Comparison of ENCODE assay signal across 16 cellular contexts in the genomic region with DNA sequence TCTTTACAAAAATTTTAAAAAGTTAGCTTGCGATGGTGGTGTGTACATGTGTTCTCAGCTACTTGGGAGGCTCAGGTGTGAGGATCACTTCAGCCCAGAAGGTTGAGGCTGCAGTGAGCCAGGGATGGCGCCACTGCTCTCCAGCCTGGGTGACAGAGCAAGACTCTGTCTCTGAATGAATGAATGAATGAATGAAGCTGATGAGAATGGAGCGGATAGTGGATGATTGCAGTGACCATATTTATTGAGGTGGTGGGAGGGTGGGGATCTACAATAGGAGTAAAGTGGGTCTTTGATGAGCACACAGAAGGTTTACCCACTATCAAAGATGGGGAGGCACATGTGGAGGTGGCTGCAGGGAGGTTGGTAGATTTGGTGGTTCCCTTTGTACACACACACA.
DNase-seq lines count a peak whose midpoint lies in the region; ATAC-seq, FAIRE-seq and TF ChIP-seq lines count a peak whose summit lies in the region.
"Had no signal": no experiment of that assay in that cellular context is flagged by ENCODE, and none has a peak within 500 bp of the region (broad histone marks: within the 10 kb centered on the region; RNA-seq: fewer than 3 reads in every experiment).

No MANE protein-coding gene starts in this region.

- no peak overlapping the region for H3K4me3 Mint-ChIP-seq in activated T-helper 17 cell treated with anti-CD3 and anti-CD28 coated beads, Interleukin-2, amount 50 U/mL, for 72 hours
- H3K4me3 Mint-ChIP-seq in memory B cell, result no peak overlapping the region
- H3K4me3 Mint-ChIP-seq in activated CD4-positive, alpha-beta memory T cell treated with anti-CD3 and anti-CD28 coated beads for 36 hours, result no peak overlapping the region
- H3K4me3 Mint-ChIP-seq: GM23338 had no signal

- TF ChIP-seq EP300 in A549 (IDR thresholded peaks at IDR 0.05) (no peak), gastroesophageal sphincter (IDR thresholded peaks at IDR 0.05) (no peak)

- H3K9me3 Mint-ChIP-seq in activated T-helper 17 cell treated with anti-CD3 and anti-CD28 coated beads, Interleukin-2, amount 50 U/mL, for 72 hours, result no peaks in the 10 kb centered on the region
- no peaks in the 10 kb centered on the region for H3K9me3 Mint-ChIP-seq in memory B cell
- H3K9me3 Mint-ChIP-seq in activated CD4-positive, alpha-beta memory T cell treated with anti-CD3 and anti-CD28 coated beads for 36 hours, result no peaks in the 10 kb centered on the region
- H3K9me3 Mint-ChIP-seq: GM23338 had no signal

- H3K27ac Mint-ChIP-seq in activated T-helper 17 cell treated with anti-CD3 and anti-CD28 coated beads, Interleukin-2, amount 50 U/mL, for 72 hours, result peak overlapping the region; percentile 29
- H3K27ac Mint-ChIP-seq in memory B cell, result peak overlapping the region; percentile 4
- H3K27ac Mint-ChIP-seq in activated CD4-positive, alpha-beta memory T cell treated with anti-CD3 and anti-CD28 coated beads for 36 hours, result no peak overlapping the region
- H3K27ac Mint-ChIP-seq: GM23338 had no signal

- H3K4me2 ChIP-seq in A549 (no peak overlapping the region), skeletal muscle satellite cell (ENCODE audit: low read length) (peak overlapping the region; percentile 37)
- H3K4me2 ChIP-seq: GM23338 had no signal

- H3K27me3 ChIP-seq in skeletal muscle satellite cell (ENCODE audit: control insufficient read depth, insufficient read depth, low read length), result no peaks in the 10 kb centered on the region
- no peaks in the 10 kb centered on the region for H3K27me3 ChIP-seq in gastroesophageal sphincter

- no peak for TF ChIP-seq RAD21 in A549 (conservative IDR thresholded peaks at IDR 0.05 in 1 of 2, IDR thresholded peaks at IDR 0.05 in 1 of 2)

- intact Hi-C loops in activated CD4-positive, alpha-beta memory T cell treated with anti-CD3 and anti-CD28 coated beads for 36 hours (cut with micrococcal nuclease), result no loop called here

- POLR2A ChIA-PET in A549 (lab: Yijun Ruan, JAX), result interaction anchor here (1.5 kb wide), 1 partner anchor 42 kb away, joined by 5 read pairs; no protein-coding TSS in a partner anchor
- POLR2A ChIA-PET in activated CD4-positive, alpha-beta memory T cell treated with anti-CD3 and anti-CD28 coated beads for 36 hours (lab: Charles Lee), result no interaction called here

- H3K36me3 ChIP-seq in skeletal muscle satellite cell (ENCODE audit: insufficient read depth, low read length) (no peaks in the 10 kb centered on the region), gastroesophageal sphincter (no peaks in the 10 kb centered on the region)

- in situ Hi-C loops in ACHN (cut with HindIII; ENCODE audit: low pct_ligation_motif_present, low pct_unique_long_range_greater_than_20kb, low sequenced_read_pairs), result no loop called here

- DNase-seq in A549 (ENCODE audit: low read depth in 1 of 2, low spot score in 1 of 2) (no peak), memory B cell (ENCODE audit: low spot score in 2 of 2) (no peak), ACHN (no peak)
- no peak for DNase-seq in activated CD4-positive, alpha-beta memory T cell treated with anti-CD3 and anti-CD28 coated beads for 36 hours
- no peak for DNase-seq in activated CD4-positive, alpha-beta T cell treated with anti-CD3 and anti-CD28 coated beads for 4 hours
- DNase-seq: C1 segment of cervical spinal cord, KG1, NCI-H1436, NCI-H2029 treated with DMSO at 0.1 percent for 48 hours, NCI-H2171 treated with DMSO at 0.1 percent for 48 hours, NCI-H774 had no signal

- FAIRE-seq in A549 (lab: Jason Lieb, UNC), result no peak

- CTCF ChIA-PET in A549 (lab: Yijun Ruan, JAX), result interaction anchor here (0.7 to 2.1 kb wide), 6 partner anchors 10 to 285 kb away, joined by 3 to 10 read pairs (median 4); no protein-coding TSS in a partner anchor
- CTCF ChIA-PET in activated CD4-positive, alpha-beta memory T cell treated with anti-CD3 and anti-CD28 coated beads for 36 hours (lab: Charles Lee), result interaction anchor here (1.0 kb wide), 1 partner anchor 14 kb away, joined by 3 read pairs; no protein-coding TSS in a partner anchor

- H3K36me3 Mint-ChIP-seq in activated T-helper 17 cell treated with anti-CD3 and anti-CD28 coated beads, Interleukin-2, amount 50 U/mL, for 72 hours (ENCODE audit: low read depth), result no peaks in the 10 kb centered on the region
- H3K36me3 Mint-ChIP-seq in memory B cell, result peaks cover 24% of the 10 kb centered on the region
- no peaks in the 10 kb centered on the region for H3K36me3 Mint-ChIP-seq in activated CD4-positive, alpha-beta memory T cell treated with anti-CD3 and anti-CD28 coated beads for 36 hours

- no peak overlapping the region for H3K4me3 ChIP-seq in A549
- no peak overlapping the region for H3K4me3 ChIP-seq in skeletal muscle satellite cell (ENCODE audit: low read length)
- H3K4me3 ChIP-seq in gastroesophageal sphincter, result no peak overlapping the region
- H3K4me3 ChIP-seq: GM23338 had no signal

- H3K9me3 ChIP-seq in A549 (no peaks in the 10 kb centered on the region), skeletal muscle satellite cell (replicated peaks; ENCODE audit: low read length) (no peaks in the 10 kb centered on the region), gastroesophageal sphincter (no peaks in the 10 kb centered on the region)

- no peaks in the 10 kb centered on the region for H3K27me3 Mint-ChIP-seq in activated T-helper 17 cell treated with anti-CD3 and anti-CD28 coated beads, Interleukin-2, amount 50 U/mL, for 72 hours
- no peaks in the 10 kb centered on the region for H3K27me3 Mint-ChIP-seq in memory B cell
- no peaks in the 10 kb centered on the region for H3K27me3 Mint-ChIP-seq in activated CD4-positive, alpha-beta memory T cell treated with anti-CD3 and anti-CD28 coated beads for 36 hours

- TF ChIP-seq POLR2A in A549 (IDR thresholded peaks at IDR 0.05; ENCODE audit: low read length) (no peak), gastroesophageal sphincter (IDR thresholded peaks at IDR 0.05) (no peak)

- no peak for TF ChIP-seq CTCF in A549 (IDR thresholded peaks at IDR 0.05)
- TF ChIP-seq CTCF in gastroesophageal sphincter (IDR thresholded peaks at IDR 0.05), result no peak

- peaks cover 21% of the 10 kb centered on the region for H3K4me1 ChIP-seq in A549
- peaks cover 19% of the 10 kb centered on the region for H3K4me1 ChIP-seq in skeletal muscle satellite cell (ENCODE audit: control insufficient read depth, insufficient read depth, low read length)
- peaks cover 0 to 10% (median 0%) of the 10 kb centered on the region in 3 donors for H3K4me1 ChIP-seq in gastroesophageal sphincter

- ATAC-seq in A549 (no peak), memory B cell (ENCODE audit: low read depth) (no peak), gastroesophageal sphincter (no peak)
- no peak for ATAC-seq in activated T-helper 17 cell treated with anti-CD3 and anti-CD28 coated beads, Interleukin-2, amount 50 U/mL, for 72 hours (replicated peaks)
- ATAC-seq: GM23338, HCT116 had no signal

- H3K27ac ChIP-seq in A549 (peak overlapping the region; percentile 51 to 78; a peak in 5 of 6 replicates), gastroesophageal sphincter (no peak overlapping the region)

- H3K9ac ChIP-seq in skeletal muscle satellite cell (ENCODE audit: low read depth, low read length), result peak overlapping the region; percentile 59

- peaks cover 14% of the 10 kb centered on the region for H3K4me1 Mint-ChIP-seq in activated T-helper 17 cell treated with anti-CD3 and anti-CD28 coated beads, Interleukin-2, amount 50 U/mL, for 72 hours
- peaks cover 11% of the 10 kb centered on the region for H3K4me1 Mint-ChIP-seq in memory B cell
- peaks cover 18% of the 10 kb centered on the region for H3K4me1 Mint-ChIP-seq in activated CD4-positive, alpha-beta memory T cell treated with anti-CD3 and anti-CD28 coated beads for 36 hours (ENCODE audit: low read depth)

- WGBS in A549 (ENCODE audit: missing lambda C conversion rate), result 93% methylated on average over 3 of the region's 3 CpGs
- 92 to 100% methylated on average over 1 to 3 of the region's 3 CpGs for WGBS in gastroesophageal sphincter (ENCODE audit: low coverage in 1 of 2), 2 donors

TF ChIP-seq in A549, 52 proteins besides CTCF, POLR2A, EP300 and RAD21 (continues in another document):
- TF ChIP-seq CHD2 (IDR thresholded peaks at IDR 0.05; ENCODE audit: low read length, partially characterized antibody) (no peak), CBX2 (IDR thresholded peaks at IDR 0.05; ENCODE audit: borderline replicate concordance, low read depth) (no peak), CEBPB (IDR thresholded peaks at IDR 0.05) (no peak), FOSB (CRISPR knock-in tag; IDR thresholded peaks at IDR 0.05) (no peak), MAZ (IDR thresholded peaks at IDR 0.05; ENCODE audit: borderline replicate concordance, low read depth, low read length) (no peak), JUNB (IDR thresholded peaks at IDR 0.05) (no peak), EHMT2 (IDR thresholded peaks at IDR 0.05; ENCODE audit: low read depth) (no peak), KDM1A (IDR thresholded peaks at IDR 0.05; ENCODE audit: low read depth) (no peak), RARB (CRISPR knock-in tag; IDR thresholded peaks at IDR 0.05) (no peak)
- TF ChIP-seq, protein P1, sequence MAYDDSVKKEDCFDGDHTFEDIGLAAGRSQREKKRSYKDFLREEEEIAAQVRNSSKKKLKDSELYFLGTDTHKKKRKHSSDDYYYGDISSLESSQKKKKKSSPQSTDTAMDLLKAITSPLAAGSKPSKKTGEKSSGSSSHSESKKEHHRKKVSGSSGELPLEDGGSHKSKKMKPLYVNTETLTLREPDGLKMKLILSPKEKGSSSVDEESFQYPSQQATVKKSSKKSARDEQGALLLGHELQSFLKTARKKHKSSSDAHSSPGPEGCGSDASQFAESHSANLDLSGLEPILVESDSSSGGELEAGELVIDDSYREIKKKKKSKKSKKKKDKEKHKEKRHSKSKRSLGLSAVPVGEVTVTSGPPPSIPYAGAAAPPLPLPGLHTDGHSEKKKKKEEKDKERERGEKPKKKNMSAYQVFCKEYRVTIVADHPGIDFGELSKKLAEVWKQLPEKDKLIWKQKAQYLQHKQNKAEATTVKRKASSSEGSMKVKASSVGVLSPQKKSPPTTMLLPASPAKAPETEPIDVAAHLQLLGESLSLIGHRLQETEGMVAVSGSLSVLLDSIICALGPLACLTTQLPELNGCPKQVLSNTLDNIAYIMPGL (CRISPR knock-in tag; IDR thresholded peaks at IDR 0.05; ENCODE audit: borderline replicate concordance), result no peak
- TF ChIP-seq, protein P2, sequence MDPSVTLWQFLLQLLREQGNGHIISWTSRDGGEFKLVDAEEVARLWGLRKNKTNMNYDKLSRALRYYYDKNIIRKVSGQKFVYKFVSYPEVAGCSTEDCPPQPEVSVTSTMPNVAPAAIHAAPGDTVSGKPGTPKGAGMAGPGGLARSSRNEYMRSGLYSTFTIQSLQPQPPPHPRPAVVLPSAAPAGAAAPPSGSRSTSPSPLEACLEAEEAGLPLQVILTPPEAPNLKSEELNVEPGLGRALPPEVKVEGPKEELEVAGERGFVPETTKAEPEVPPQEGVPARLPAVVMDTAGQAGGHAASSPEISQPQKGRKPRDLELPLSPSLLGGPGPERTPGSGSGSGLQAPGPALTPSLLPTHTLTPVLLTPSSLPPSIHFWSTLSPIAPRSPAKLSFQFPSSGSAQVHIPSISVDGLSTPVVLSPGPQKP (IDR thresholded peaks at IDR 0.05; ENCODE audit: low read depth, low read length), result no peak

Comparison
In these comparisons a context has a peak if more than half of its experiments do, and no peak if none do; other contexts are left out.
1. H3K27ac ChIP-seq: peak in A549 (2 of 2); none in gastroesophageal sphincter (0 of 4).